8 cellular contexts compared by ENCODE assay signal in genomic region chr10:62554632-62555199, GRCh38.
DNase-seq lines count a peak whose midpoint lies in the region; ATAC-seq and TF ChIP-seq lines count a peak whose summit lies in the region.

No MANE protein-coding gene starts in this region.

- H3K4me3 ChIP-seq in AG04450 (ENCODE audit: low read depth, low read length): no peak overlapping the region

- peak; percentile 61 for TF ChIP-seq CTCF in AG04450 (IDR thresholded peaks at IDR 0.05; ENCODE audit: low read depth, low read length)
- TF ChIP-seq CTCF in GM10248 (IDR thresholded peaks at IDR 0.05; ENCODE audit: control extremely low read depth, extremely low read depth, low read depth, missing control alignments): peak; percentile 28

- peak; percentile 81 for ATAC-seq in HG02759 (IDR thresholded peaks at IDR 0.05; ENCODE audit: unreplicated experiment)
- no peak for ATAC-seq in HG03439 (IDR thresholded peaks at IDR 0.05; ENCODE audit: unreplicated experiment)

- POLR2A ChIA-PET in AG04450 (lab: Yijun Ruan, JAX): no interaction called here
- POLR2A ChIA-PET in GM10248 (lab: Yijun Ruan, JAX): no interaction called here

- H3K27me3 ChIP-seq in AG04450 (ENCODE audit: control insufficient read depth, insufficient read depth, low read length): peaks cover 3% of the 10 kb centered on the region

- DNase-seq in AG04450 (ENCODE audit: low read depth, low spot score) (no peak), GM10248 (ENCODE audit: extremely low spot score) (peak; percentile 31), NCI-H524 treated with DMSO at 0.1 percent for 48 hours (lab: John Stamatoyannopoulos, UW) (peak; percentile 59), dermis blood vessel endothelial cell (peak; percentile 55), medulla oblongata (ENCODE audit: extremely low spot score) (peak; percentile 55), OCI-M2 (lab: John Stamatoyannopoulos, UW; ENCODE audit: unreplicated experiment) (no peak)

- H3K27ac ChIP-seq in AG04450 (ENCODE audit: low read depth, low read length): no peak overlapping the region

- H3K9me3 ChIP-seq in AG04450 (ENCODE audit: control insufficient read depth, insufficient read depth, low read length): no peaks in the 10 kb centered on the region

- CTCF ChIA-PET in AG04450 (lab: Charles Lee): interaction anchor here (0.6 to 1.6 kb wide), 9 partner anchors 10 to 530 kb away, joined by 3 to 6 read pairs (median 3); no protein-coding TSS in a partner anchor
- CTCF ChIA-PET in GM10248 (lab: Yijun Ruan, JAX): interaction anchor here (0.6 to 4.5 kb wide), 25 partner anchors 9 to 613 kb away, joined by 3 to 22 read pairs (median 3); no protein-coding TSS in a partner anchor

Comparison
In these comparisons a context has a peak if more than half of its experiments do, and no peak if none do; other contexts are left out.
1. DNase-seq: peak in GM10248 (single experiment), NCI-H524 treated with DMSO at 0.1 percent for 48 hours (single experiment), dermis blood vessel endothelial cell (single experiment) and medulla oblongata (single experiment); none in AG04450 (single experiment) and OCI-M2 (single experiment).